In the genomic region with DNA sequence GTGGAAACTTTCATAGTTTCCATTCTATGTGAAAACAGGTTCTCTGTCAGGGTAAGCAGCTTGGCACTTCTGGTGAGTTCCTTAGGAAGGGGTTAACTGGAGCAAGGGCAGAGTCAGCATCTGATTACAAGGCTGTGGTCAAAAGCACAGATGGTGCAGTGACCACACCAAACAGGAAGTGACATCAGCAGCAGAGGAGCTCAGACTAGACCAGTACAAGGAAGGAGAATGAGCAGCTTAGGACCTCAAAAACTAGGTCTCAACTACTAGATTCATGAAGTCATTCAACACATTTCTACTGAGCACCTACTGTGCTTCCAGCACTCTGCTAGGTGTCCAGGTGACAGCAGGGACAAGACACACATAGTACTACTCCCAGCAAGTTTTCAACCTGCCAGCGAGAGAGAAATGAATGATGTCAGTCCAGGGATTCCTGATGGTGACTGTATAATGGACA, we compare ENCODE assay signal across 9 cellular contexts.
DNase-seq lines count a peak whose midpoint lies in the region; ATAC-seq and TF ChIP-seq lines count a peak whose summit lies in the region.
"Had no signal": no experiment of that assay in that cellular context is flagged by ENCODE, and none has a peak within 500 bp of the region (broad histone marks: within the 10 kb centered on the region; RNA-seq: fewer than 3 reads in every experiment).

No MANE protein-coding gene starts in this region.

- no peak overlapping the region for H3K27ac Mint-ChIP-seq in nephron progenitor cell
- H3K27ac Mint-ChIP-seq: activated naive CD4-positive, alpha-beta T cell treated with anti-CD3 and anti-CD28 coated beads, Interleukin-2, amount 50 U/mL, for 24 hours had no signal

- peaks cover 45% of the 10 kb centered on the region for H3K9me3 Mint-ChIP-seq in nephron progenitor cell
- H3K9me3 Mint-ChIP-seq: activated naive CD4-positive, alpha-beta T cell treated with anti-CD3 and anti-CD28 coated beads, Interleukin-2, amount 50 U/mL, for 24 hours had no signal

- no peak overlapping the region for H3K4me3 ChIP-seq in fibroblast of mammary gland (ENCODE audit: control insufficient read depth, low read depth, low read length)

- H3K27me3 Mint-ChIP-seq in nephron progenitor cell (ENCODE audit: low read depth, poor library complexity), result peaks cover 46% of the 10 kb centered on the region

- ATAC-seq in GM21723 (IDR thresholded peaks at IDR 0.05; ENCODE audit: unreplicated experiment), result peak; percentile 74

- H3K4me1 Mint-ChIP-seq in nephron progenitor cell, result peaks cover 11% of the 10 kb centered on the region
- H3K4me1 Mint-ChIP-seq: activated naive CD4-positive, alpha-beta T cell treated with anti-CD3 and anti-CD28 coated beads, Interleukin-2, amount 50 U/mL, for 24 hours had no signal

- no peak overlapping the region for H3K4me3 Mint-ChIP-seq in nephron progenitor cell
- H3K4me3 Mint-ChIP-seq: activated naive CD4-positive, alpha-beta T cell treated with anti-CD3 and anti-CD28 coated beads, Interleukin-2, amount 50 U/mL, for 24 hours had no signal

- TF ChIP-seq CTCF in fibroblast of mammary gland (conservative IDR thresholded peaks at IDR 0.05; ENCODE audit: control insufficient read depth, insufficient read depth, low read depth, low read length) (no peak), nephron progenitor cell (IDR thresholded peaks at IDR 0.05) (no peak)

- H3K36me3 Mint-ChIP-seq in nephron progenitor cell (ENCODE audit: low read depth), result peaks cover 4% of the 10 kb centered on the region
- H3K36me3 Mint-ChIP-seq: activated naive CD4-positive, alpha-beta T cell treated with anti-CD3 and anti-CD28 coated beads, Interleukin-2, amount 50 U/mL, for 24 hours had no signal

- DNase-seq in GM03348 (ENCODE audit: low spot score) (peak; percentile 25), M059J (ENCODE audit: low read depth) (peak; percentile 85), fibroblast of mammary gland (ENCODE audit: low read depth) (peak; percentile 92), nephron progenitor cell (no peak), ureter (ENCODE audit: low spot score) (no peak), NCI-H1048 (lab: John Stamatoyannopoulos, UW) (no peak)
- no peak for DNase-seq in activated CD8-positive, alpha-beta memory T cell treated with anti-CD3 and anti-CD28 coated beads for 24 hours

Comparison
In these comparisons a context has a peak if more than half of its experiments do, and no peak if none do; other contexts are left out.
1. DNase-seq: peak in GM03348 (single experiment), M059J (single experiment) and fibroblast of mammary gland (single experiment); none in nephron progenitor cell (single experiment), activated CD8-positive, alpha-beta memory T cell treated with anti-CD3 and anti-CD28 coated beads for 24 hours (single experiment), ureter (single experiment) and NCI-H1048 (single experiment).